Comparison of ENCODE assay signal across 8 cellular contexts in the genomic region with DNA sequence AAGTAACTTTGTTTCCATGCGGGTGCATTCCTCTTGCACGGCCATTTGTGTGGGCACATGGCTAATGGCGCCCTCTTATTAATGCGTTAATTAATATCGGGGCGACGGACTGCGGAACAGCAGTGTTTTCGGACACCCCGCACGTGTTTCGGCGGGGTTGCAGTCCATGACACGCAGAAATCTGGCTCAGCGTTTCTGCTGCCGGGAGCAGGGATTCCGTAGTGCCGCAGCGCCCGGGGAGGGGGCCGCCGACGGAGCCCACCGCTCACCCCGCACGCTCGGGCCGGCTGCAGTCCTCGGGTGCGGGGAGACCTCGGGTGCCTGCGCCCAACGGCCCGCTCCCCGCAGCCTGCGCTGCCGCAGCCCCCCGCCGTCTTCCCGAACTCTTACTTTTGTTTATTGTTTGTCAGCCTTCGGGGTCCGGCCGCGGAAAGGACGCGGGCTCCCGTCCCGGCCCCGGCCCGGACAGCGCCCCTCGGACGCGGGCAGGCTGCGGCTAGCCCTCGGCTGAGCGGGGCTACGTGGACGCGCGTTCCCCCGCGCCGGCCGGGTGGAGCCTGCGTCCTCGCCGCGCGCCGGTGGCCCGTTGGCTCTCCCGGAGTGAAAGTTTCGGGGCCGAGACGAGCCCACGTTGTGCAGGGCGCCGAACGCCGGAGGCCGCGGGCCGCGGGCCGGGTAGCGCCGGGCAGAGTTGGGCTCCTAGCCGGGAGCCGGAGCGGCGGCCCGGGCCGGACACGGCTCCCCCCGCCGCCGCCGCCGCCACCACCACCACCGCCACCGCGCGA. TPM values are rescaled to one million over a fixed set of nuclear protein-coding genes. Genes with fewer than 3 reads are reported as not detected.
DNase-seq lines count a peak whose midpoint lies in the region; ATAC-seq and TF ChIP-seq lines count a peak whose summit lies in the region.

No MANE protein-coding gene starts in this region.

- no peaks in the 10 kb centered on the region for H3K9me3 ChIP-seq in BE2C
- H3K9me3 ChIP-seq in IMR-90 (ENCODE audit: control insufficient read depth, insufficient read depth, low read length), result no peaks in the 10 kb centered on the region
- H3K9me3 ChIP-seq in neural cell (ENCODE audit: low read length), result no peaks in the 10 kb centered on the region

- no peak overlapping the region for H2AK5ac ChIP-seq in IMR-90 (ENCODE audit: low read depth, low read length)

- 0% methylated on average over 41 of the region's 104 CpGs; no CpG with 5 or more reads in 1 of the 2 experiments for WGBS in IMR-90 (ENCODE audit: extremely low coverage in 2 of 2, insufficient read length in 1 of 2), 2 experiments

- POLR2A ChIA-PET in IMR-90 (lab: Charles Lee; ENCODE audit: unreplicated experiment), result no interaction called here

- peaks cover 12% of the 10 kb centered on the region for H3K36me3 Mint-ChIP-seq in activated T-helper 17 cell treated with anti-CD3 and anti-CD28 coated beads, Interleukin-2, amount 50 U/mL, for 72 hours (ENCODE audit: low read depth)

- no peak overlapping the region for H3K4ac ChIP-seq in IMR-90 (ENCODE audit: low read depth, low read length)

- no peaks in the 10 kb centered on the region for H3K79me2 ChIP-seq in neural cell (replicated peaks; ENCODE audit: insufficient read depth, low read length)

- peak overlapping the region; percentile 71 for H3K27ac Mint-ChIP-seq in activated T-helper 17 cell treated with anti-CD3 and anti-CD28 coated beads, Interleukin-2, amount 50 U/mL, for 72 hours

- in situ Hi-C loops in IMR-90 (cut with MboI; ENCODE audit: low sequenced_read_pairs), result no loop called here

- H3K9ac ChIP-seq in IMR-90 (ENCODE audit: low read depth, low read length) (peak overlapping the region; percentile 42; the same call in 1 of the 2 replicates), neural cell (ENCODE audit: low read length) (no peak overlapping the region)

- dilution Hi-C loops in IMR-90 (cut with HindIII; ENCODE audit: low sequenced_read_pairs, unreplicated experiment), result no loop called here

- no TSS peak for BruUV-seq in IMR-90 (replicated peaks; lab: Mats Ljungman, UMichigan)

- peak; percentile 23 for DNase-seq in BE2C
- no peak for DNase-seq in IMR-90
- DNase-seq in foreskin fibroblast, result peak in 1 of 2 donors; percentile 70
- DNase-seq in COR-L47 (lab: John Stamatoyannopoulos, UW), result no peak
- no peak for DNase-seq in glomerular visceral epithelial cell (ENCODE audit: extremely low spot score)
- DNase-seq in NCI-H524 (lab: John Stamatoyannopoulos, UW), result no peak

- H4K91ac ChIP-seq in IMR-90 (ENCODE audit: insufficient read depth, low read depth, low read length), result no peak overlapping the region

- TF ChIP-seq CTCF in BE2C (IDR thresholded peaks at IDR 0.05; ENCODE audit: low read depth, low read length), result no peak
- TF ChIP-seq CTCF in IMR-90 (conservative IDR thresholded peaks at IDR 0.05; ENCODE audit: low read depth, low read length), result no peak
- no peak for TF ChIP-seq CTCF in foreskin fibroblast (IDR thresholded peaks at IDR 0.05; ENCODE audit: low read depth, low read length)
- TF ChIP-seq CTCF in neural cell (IDR thresholded peaks at IDR 0.05; ENCODE audit: poor library complexity, severe bottlenecking), result no peak

- H3K4me1 Mint-ChIP-seq in activated T-helper 17 cell treated with anti-CD3 and anti-CD28 coated beads, Interleukin-2, amount 50 U/mL, for 72 hours, result peaks cover 31% of the 10 kb centered on the region

- no peaks in the 10 kb centered on the region for H3K9me2 ChIP-seq in neural cell (ENCODE audit: insufficient read depth, low read length)

- CTCF ChIA-PET in IMR-90 (lab: Yijun Ruan, JAX), result no interaction called here

- no peaks in the 10 kb centered on the region for H4K20me1 ChIP-seq in IMR-90 (ENCODE audit: insufficient read depth, low read length)
- H4K20me1 ChIP-seq in neural cell (ENCODE audit: insufficient read depth), result no peaks in the 10 kb centered on the region

- no peak overlapping the region for H4K5ac ChIP-seq in IMR-90 (ENCODE audit: low read depth, low read length)

- H2BK5ac ChIP-seq in IMR-90 (ENCODE audit: low read depth, low read length, poor library complexity, severe bottlenecking), result no peak overlapping the region

- H3K27me3 ChIP-seq in BE2C (no peaks in the 10 kb centered on the region), IMR-90 (ENCODE audit: control insufficient read depth, insufficient read depth, low read length) (no peaks in the 10 kb centered on the region), neural cell (ENCODE audit: insufficient read depth, low read depth, low read length) (peaks cover 91% of the 10 kb centered on the region)

- intact Hi-C loops in IMR-90 (cut with micrococcal nuclease), result no loop called here

- no peak overlapping the region for H2BK20ac ChIP-seq in IMR-90 (ENCODE audit: low read depth, low read length)

- H3F3A ChIP-seq in neural cell (ENCODE audit: insufficient read depth, low read length, poor library complexity, severe bottlenecking), result no peaks in the 10 kb centered on the region

- H3K4me3 Mint-ChIP-seq in activated T-helper 17 cell treated with anti-CD3 and anti-CD28 coated beads, Interleukin-2, amount 50 U/mL, for 72 hours, result peak overlapping the region; percentile 93

- H2AFZ ChIP-seq in IMR-90 (replicated peaks; ENCODE audit: low read length, poor library complexity) (peak overlapping the region; percentile 88), neural cell (ENCODE audit: low read depth, low read length) (no peak overlapping the region)

- H3K36me3 ChIP-seq in BE2C (no peaks in the 10 kb centered on the region), IMR-90 (ENCODE audit: control insufficient read depth, insufficient read depth, low read length) (peaks cover 1% of the 10 kb centered on the region; the same call in 1 of the 2 replicates), neural cell (ENCODE audit: insufficient read depth, low read length) (no peaks in the 10 kb centered on the region)

- no peak overlapping the region for H2BK120ac ChIP-seq in IMR-90 (ENCODE audit: low read depth, low read length)

- peak overlapping the region; percentile 44 for H2AK9ac ChIP-seq in IMR-90 (replicated peaks; ENCODE audit: low read depth, low read length, poor library complexity)

- H4K8ac ChIP-seq in IMR-90 (ENCODE audit: low read depth in 2 of 2, low read length in 2 of 2), result peak overlapping the region in 1 of 2 experiments; percentile 37; a peak in 1 of 4 replicates

- H3K4me2 ChIP-seq in IMR-90 (ENCODE audit: low read depth, low read length) (peak overlapping the region; percentile 91), neural cell (ENCODE audit: low read length) (peak overlapping the region; percentile 50)

- TF ChIP-seq EP300 in neural cell (conservative IDR thresholded peaks at IDR 0.05; ENCODE audit: poor library complexity, severe bottlenecking), result no peak

- H3K27ac ChIP-seq in IMR-90 (ENCODE audit: insufficient read depth, low read length), result no peak overlapping the region; the same call in 1 of the 2 replicates
- H3K27ac ChIP-seq in neural cell (ENCODE audit: low read length), result no peak overlapping the region

- no peaks in the 10 kb centered on the region for H3K9me3 Mint-ChIP-seq in activated T-helper 17 cell treated with anti-CD3 and anti-CD28 coated beads, Interleukin-2, amount 50 U/mL, for 72 hours

- H3K4me1 ChIP-seq in BE2C, result peaks cover 6% of the 10 kb centered on the region
- no peaks in the 10 kb centered on the region for H3K4me1 ChIP-seq in IMR-90 (ENCODE audit: control insufficient read depth, insufficient read depth, low read length)

- no peak overlapping the region for H3K23ac ChIP-seq in IMR-90 (ENCODE audit: low read depth, low read length)

- peaks cover 3% of the 10 kb centered on the region for H3K27me3 Mint-ChIP-seq in activated T-helper 17 cell treated with anti-CD3 and anti-CD28 coated beads, Interleukin-2, amount 50 U/mL, for 72 hours

- H3K9me1 ChIP-seq in IMR-90 (ENCODE audit: insufficient read depth, low read length), result no peaks in the 10 kb centered on the region

- ATAC-seq in IMR-90 (ENCODE audit: low read depth), result peak; percentile 59
- peak; percentile 6 for ATAC-seq in activated T-helper 17 cell treated with anti-CD3 and anti-CD28 coated beads, Interleukin-2, amount 50 U/mL, for 72 hours (replicated peaks)

- H3K14ac ChIP-seq in IMR-90 (replicated peaks; ENCODE audit: low read depth, low read length), result no peak overlapping the region

- H3K79me1 ChIP-seq in IMR-90 (ENCODE audit: low read depth in 1 of 2, low read length in 2 of 2), result no peaks in the 10 kb centered on the region

- no peak overlapping the region for H2BK15ac ChIP-seq in IMR-90 (ENCODE audit: low read depth, low read length)

- H3K56ac ChIP-seq in IMR-90 (ENCODE audit: extremely low read depth, insufficient read depth, low read length), result no peak overlapping the region

- TF ChIP-seq RAD21 in IMR-90 (IDR thresholded peaks at IDR 0.05; ENCODE audit: low read length) (no peak), neural cell (conservative IDR thresholded peaks at IDR 0.05) (no peak)

- H3K4me3 ChIP-seq in BE2C (ENCODE audit: low read depth, low read length) (peak overlapping the region; percentile 75), IMR-90 (ENCODE audit: insufficient read depth, low read depth, low read length) (peak overlapping the region; percentile 65), foreskin fibroblast (ENCODE audit: low read depth in 1 of 2, low read length in 2 of 2) (peak overlapping the region; percentile 72 to 81), neural cell (ENCODE audit: low read length) (peak overlapping the region; percentile 67)

- TF ChIP-seq POLR2A in IMR-90 (IDR thresholded peaks at IDR 0.05; ENCODE audit: low read depth, low read length), result no peak

- no peak overlapping the region for H3K18ac ChIP-seq in IMR-90 (ENCODE audit: low read depth, low read length)

TF ChIP-seq in IMR-90, 13 proteins besides CTCF, POLR2A, EP300 and RAD21 (continues in another document):
- TF ChIP-seq RFX5 (IDR thresholded peaks at IDR 0.05; ENCODE audit: low read depth, low read length), result no peak
- TF ChIP-seq NFE2L2 (IDR thresholded peaks at IDR 0.05; ENCODE audit: low read depth, low read length), result no peak
- no peak for TF ChIP-seq SMC3 (IDR thresholded peaks at IDR 0.05; ENCODE audit: low read depth, low read length)
- TF ChIP-seq FOS (IDR thresholded peaks at IDR 0.05; ENCODE audit: low read depth, low read length), result no peak

TF ChIP-seq in neural cell, 6 proteins besides CTCF, POLR2A, EP300 and RAD21:
- no peak for TF ChIP-seq MXI1 (conservative IDR thresholded peaks at IDR 0.05; ENCODE audit: poor library complexity, severe bottlenecking)
- TF ChIP-seq POLR2AphosphoS5 (IDR thresholded peaks at IDR 0.05), result no peak
- TF ChIP-seq TAF1 (IDR thresholded peaks at IDR 0.05; ENCODE audit: low read depth), result no peak
- TF ChIP-seq EZH2 (IDR thresholded peaks at IDR 0.05; ENCODE audit: borderline replicate concordance, insufficient read depth, low read length, poor library complexity, severe bottlenecking), result no peak

RNA-seq across cellular contexts. Expression of a gene that starts 0.8 kb away (rescaled TPM):
- 6.0 TPM for polyA plus RNA-seq in BE2C (2012; ENCODE audit: insufficient read depth, insufficient read length, low read depth)
- total RNA-seq in IMR-90 (2012; rRNA removed), result 2.2 TPM in 2 replicates
- polyA plus RNA-seq in IMR-90 (2012; rRNA removed) (1.6 and 1.8 TPM in 2 replicates), neural cell (0.47 TPM in 1 of 2 replicates, not detected in the other)
- polyA plus RNA-seq in IMR-90 (2012; cell fraction: cytosol; rRNA removed), result 0.60 and 1.2 TPM in 2 replicates
- 0.83 and 1.2 TPM in 2 replicates for polyA plus RNA-seq in IMR-90 (2012; cell fraction: nucleus; rRNA removed; ENCODE audit: low replicate concordance)
- 1 to 10 TPM; 3.5 to 5.1 TPM for total RNA-seq in activated T-helper 17 cell treated with anti-CD3 and anti-CD28 coated beads, Interleukin-2, amount 50 U/mL, for 72 hours
- polyA minus RNA-seq in neural cell, result 0.24 and 1.4 TPM in 2 replicates
